ENCODE assay signal across 8 cellular contexts in genomic region chr3:116739678-116740077, GRCh38. TPM values are rescaled to one million over a fixed set of nuclear protein-coding genes. Genes with fewer than 3 reads are reported as not detected.
"Had no signal": no experiment of that assay in that cellular context is flagged by ENCODE, and none has a peak within 500 bp of the region (broad histone marks: within the 10 kb centered on the region; RNA-seq: fewer than 3 reads in every experiment).

No MANE protein-coding gene starts in this region.

- H3K27ac ChIP-seq: HL-60 had no signal

- H3K4me1 Mint-ChIP-seq: IgD-negative memory B cell had no signal

- FAIRE-seq: HepG2, HTR-8/SVneo, K562 had no signal

- H3K4me3 ChIP-seq: K562 had no signal

- DNase-seq: IMR-90 had no signal

- H3K4me3 Mint-ChIP-seq: IgD-negative memory B cell had no signal

- ATAC-seq: HepG2, K562 had no signal

- H3K27ac Mint-ChIP-seq: IgD-negative memory B cell had no signal

- H3K27me3 Mint-ChIP-seq: IgD-negative memory B cell had no signal

- H3K36me3 Mint-ChIP-seq: IgD-negative memory B cell had no signal

RNA-seq across cellular contexts. Expression of gene TUSC7, which starts 30.1 kb away (rescaled TPM):
- total RNA-seq: HepG2, HT-29, HT1080, IMR-90, K562 had no signal
- polyA plus RNA-seq: HepG2, IgD-negative memory B cell, IMR-90, K562 had no signal
